ENCODE assay signal across 8 cellular contexts in the genomic region with DNA sequence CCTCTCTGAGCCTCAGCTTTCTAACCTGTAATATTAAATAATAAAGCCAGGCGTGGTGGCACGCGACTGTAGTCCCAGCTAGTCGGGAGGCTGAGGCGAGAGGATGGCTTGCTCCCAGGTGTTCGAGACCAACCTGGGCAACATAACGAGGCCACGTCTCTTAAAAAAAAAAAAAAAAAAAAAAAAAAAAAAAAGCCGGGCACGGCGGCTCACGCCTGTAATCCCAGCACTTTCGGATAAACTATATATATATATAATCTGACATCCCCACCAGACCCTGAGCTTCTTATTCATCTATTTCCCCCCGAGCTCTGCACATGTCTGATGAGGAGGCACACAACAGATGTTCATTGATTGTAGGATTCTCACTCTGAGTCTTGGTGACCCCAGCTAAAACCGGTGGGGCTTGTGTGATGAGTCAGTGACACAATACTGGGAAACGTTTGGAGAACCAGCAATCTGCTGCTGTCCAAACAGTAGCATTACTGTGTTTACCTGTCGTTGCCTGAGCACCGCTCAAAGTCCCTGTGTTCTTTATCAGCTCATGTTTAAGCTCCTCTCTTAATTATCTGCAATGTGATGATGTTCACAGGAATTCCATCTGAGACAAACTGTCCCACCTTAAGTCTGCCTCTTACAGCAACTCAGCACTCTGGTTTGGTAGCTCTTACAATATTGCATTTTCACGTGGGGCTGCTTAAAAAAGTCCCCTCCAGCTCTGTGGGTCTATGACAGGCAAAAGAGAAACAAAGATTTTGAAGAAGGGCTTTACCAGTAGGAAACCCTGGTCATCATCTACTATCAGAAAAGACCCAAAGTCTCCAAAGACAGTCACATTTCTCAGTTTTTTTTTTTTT. TPM values are rescaled to one million over a fixed set of nuclear protein-coding genes. Genes with fewer than 3 reads are reported as not detected.
A peak's percentile ranks its signal among the peaks of the same experiment; 100 is the strongest.
DNase-seq lines count a peak whose midpoint lies in the region; ATAC-seq and TF ChIP-seq lines count a peak whose summit lies in the region.

No MANE protein-coding gene starts in this region.

- H3K4me1 ChIP-seq in Loucy (ENCODE audit: insufficient read depth, low read length, poor library complexity, severe bottlenecking) (peaks cover 30% of the 10 kb centered on the region), right cardiac atrium (ENCODE audit: control insufficient read depth, insufficient read depth, low read length) (peaks cover 13% of the 10 kb centered on the region), gastrocnemius medialis (peaks cover 32 to 37% of the 10 kb centered on the region in 2 donors)

- H3K27me3 ChIP-seq in Loucy (ENCODE audit: insufficient read depth, low read length, poor library complexity, severe bottlenecking) (no peaks in the 10 kb centered on the region), right cardiac atrium (ENCODE audit: control insufficient read depth, insufficient read depth) (no peaks in the 10 kb centered on the region), gastrocnemius medialis (no peaks in the 10 kb centered on the region)

- H3K27me3 Mint-ChIP-seq in activated T-helper 1 cell treated with anti-CD3 and anti-CD28 coated beads, Interleukin-12 subunit alpha, Interleukin-12 subunit beta, Interleukin-2, Interleukin-4 antibody, amounts not matched to agents 30 ng/mL and 10 ng/mL and 1 ng/mL, durations not matched to agents 14 hours and 24 hours and 36 hours (ENCODE audit: insufficient read depth) = peaks cover 2% of the 10 kb centered on the region

- H3K4me3 Mint-ChIP-seq in activated T-helper 1 cell treated with anti-CD3 and anti-CD28 coated beads, Interleukin-12 subunit alpha, Interleukin-12 subunit beta, Interleukin-2, Interleukin-4 antibody, amounts not matched to agents 30 ng/mL and 10 ng/mL and 1 ng/mL, durations not matched to agents 14 hours and 24 hours and 36 hours = peak overlapping the region; percentile 95

- in situ Hi-C loops in gastrocnemius medialis (cut with MboI; ENCODE audit: low sequenced_read_pairs in 4 of 4) = no loop called here

- 37% methylated on average over 19 of the region's 19 CpGs for WGBS in right cardiac atrium

- H3K9me3 Mint-ChIP-seq in activated T-helper 1 cell treated with anti-CD3 and anti-CD28 coated beads, Interleukin-12 subunit alpha, Interleukin-12 subunit beta, Interleukin-2, Interleukin-4 antibody, amounts not matched to agents 30 ng/mL and 10 ng/mL and 1 ng/mL, durations not matched to agents 14 hours and 24 hours and 36 hours = no peaks in the 10 kb centered on the region

- peak overlapping the region; percentile 92 for H3K27ac ChIP-seq in right cardiac atrium (ENCODE audit: low read length)
- peak overlapping the region; percentile 94 to 100 (median 96) for H3K27ac ChIP-seq in gastrocnemius medialis

- peak overlapping the region; percentile 100 for H3K4me2 ChIP-seq in Loucy (ENCODE audit: low read depth, low read length, poor library complexity, severe bottlenecking)

- H3K36me3 ChIP-seq in Loucy (ENCODE audit: insufficient read depth, low read length) = no peaks in the 10 kb centered on the region
- no peaks in the 10 kb centered on the region for H3K36me3 ChIP-seq in gastrocnemius medialis

- no peaks in the 10 kb centered on the region for H3K9me3 ChIP-seq in Loucy (ENCODE audit: insufficient read depth, low read depth, low read length)
- no peaks in the 10 kb centered on the region for H3K9me3 ChIP-seq in right cardiac atrium (ENCODE audit: control insufficient read depth, low read length)
- H3K9me3 ChIP-seq in gastrocnemius medialis = no peaks in the 10 kb centered on the region

- peak overlapping the region; percentile 80 for H3K4me3 ChIP-seq in Loucy (ENCODE audit: low read length, poor library complexity, severe bottlenecking)
- H3K4me3 ChIP-seq in right cardiac atrium (ENCODE audit: low read length) = peak overlapping the region; percentile 93
- peak overlapping the region; percentile 84 to 99 (median 92) for H3K4me3 ChIP-seq in gastrocnemius medialis

- no peak for TF ChIP-seq POLR2A in gastrocnemius medialis (IDR thresholded peaks at IDR 0.05)

- H2AFZ ChIP-seq in Loucy (ENCODE audit: low read length) = peak overlapping the region; percentile 93

- peaks cover 3% of the 10 kb centered on the region for H3K36me3 Mint-ChIP-seq in activated T-helper 1 cell treated with anti-CD3 and anti-CD28 coated beads, Interleukin-12 subunit alpha, Interleukin-12 subunit beta, Interleukin-2, Interleukin-4 antibody, amounts not matched to agents 30 ng/mL and 10 ng/mL and 1 ng/mL, durations not matched to agents 14 hours and 24 hours and 36 hours (ENCODE audit: low read depth)

- peaks cover 24% of the 10 kb centered on the region for H4K20me1 ChIP-seq in Loucy (ENCODE audit: insufficient read depth, low read length, poor library complexity, severe bottlenecking)

- DNase-seq in EH (ENCODE audit: low read depth) (peak; percentile 47), right cardiac atrium (no peak), gastrocnemius medialis (no peak)
- no peak for DNase-seq in activated T-helper 1 cell treated with anti-CD3 and anti-CD28 coated beads, Interleukin-12 subunit alpha, Interleukin-12 subunit beta, Interleukin-2, Interleukin-4 antibody, amounts not matched to agents 30 ng/mL and 10 ng/mL and 1 ng/mL, durations not matched to agents 14 hours and 24 hours and 36 hours (ENCODE audit: low spot score)
- no peak for DNase-seq in stimulated activated CD4-positive, alpha-beta T cell treated with anti-CD3 and anti-CD28 coated beads, Interleukin-4, amount 100 ng/mL, for 1 hour

- ATAC-seq in right cardiac atrium (peak; percentile 3 to 12), gastrocnemius medialis (peak in 1 of 2 donors; percentile 8), HG03439 (IDR thresholded peaks at IDR 0.05; ENCODE audit: unreplicated experiment) (no peak), GM21381 (IDR thresholded peaks at IDR 0.05; ENCODE audit: unreplicated experiment) (no peak)

- peak overlapping the region; percentile 74 for H3K9ac ChIP-seq in Loucy (ENCODE audit: low read depth, low read length, poor library complexity, severe bottlenecking)

- TF ChIP-seq CTCF in Loucy (conservative IDR thresholded peaks at IDR 0.05; ENCODE audit: low read length) (no peak), gastrocnemius medialis (IDR thresholded peaks at IDR 0.05 in 4 of 5, conservative IDR thresholded peaks at IDR 0.05 in 1 of 5) (no peak)

- peaks cover 27% of the 10 kb centered on the region for H3K4me1 Mint-ChIP-seq in activated T-helper 1 cell treated with anti-CD3 and anti-CD28 coated beads, Interleukin-12 subunit alpha, Interleukin-12 subunit beta, Interleukin-2, Interleukin-4 antibody, amounts not matched to agents 30 ng/mL and 10 ng/mL and 1 ng/mL, durations not matched to agents 14 hours and 24 hours and 36 hours (ENCODE audit: low read depth)

- no peaks in the 10 kb centered on the region for H3K9me2 ChIP-seq in Loucy (replicated peaks; ENCODE audit: low read depth, low read length)

- H3K79me2 ChIP-seq in Loucy (ENCODE audit: insufficient read depth, low read length) = peaks cover 35% of the 10 kb centered on the region

- H3K27ac Mint-ChIP-seq in activated T-helper 1 cell treated with anti-CD3 and anti-CD28 coated beads, Interleukin-12 subunit alpha, Interleukin-12 subunit beta, Interleukin-2, Interleukin-4 antibody, amounts not matched to agents 30 ng/mL and 10 ng/mL and 1 ng/mL, durations not matched to agents 14 hours and 24 hours and 36 hours = peak overlapping the region; percentile 99

- intact Hi-C loops in activated T-helper 1 cell treated with anti-CD3 and anti-CD28 coated beads, Interleukin-12 subunit alpha, Interleukin-12 subunit beta, Interleukin-2, Interleukin-4 antibody, amounts not matched to agents 30 ng/mL and 10 ng/mL and 1 ng/mL, durations not matched to agents 14 hours and 24 hours and 36 hours (cut with micrococcal nuclease) = no loop called here
- intact Hi-C loops in right cardiac atrium (cut with DNase I) (no loop called here), gastrocnemius medialis (cut with DNase I; ENCODE audit: low total_unique reads) (loop anchor here (10.0 kb wide), 1 partner anchor 202 kb away; the partner anchor contains the start of gene B4GALT5)

- no peaks in the 10 kb centered on the region for H3F3A ChIP-seq in Loucy (ENCODE audit: low read depth)

RNA-seq across cellular contexts. Expression of gene SPATA2, which starts 1.0 kb away (rescaled TPM):
- 9.7 and 10.4 TPM in 2 replicates for total RNA-seq in activated T-helper 1 cell treated with anti-CD3 and anti-CD28 coated beads, Interleukin-12 subunit alpha, Interleukin-12 subunit beta, Interleukin-2, Interleukin-4 antibody, amounts not matched to agents 30 ng/mL and 10 ng/mL and 1 ng/mL, durations not matched to agents 14 hours and 24 hours and 36 hours
- total RNA-seq in right cardiac atrium (1 to 10 TPM; 6.4 to 8.2 (median 7.1) TPM), gastrocnemius medialis (10 to 100 TPM in 2 of 4 donors, 1 to 10 TPM in 2; 7.7 to 10.7 (median 9.7) TPM)
- 5.5 TPM for polyA plus RNA-seq in right cardiac atrium

RNA-seq across cellular contexts. Expression of gene RNF114, which starts 19.8 kb away (rescaled TPM):
- total RNA-seq in activated T-helper 1 cell treated with anti-CD3 and anti-CD28 coated beads, Interleukin-12 subunit alpha, Interleukin-12 subunit beta, Interleukin-2, Interleukin-4 antibody, amounts not matched to agents 30 ng/mL and 10 ng/mL and 1 ng/mL, durations not matched to agents 14 hours and 24 hours and 36 hours = 58.7 and 60.3 TPM in 2 replicates
- 10 to 100 TPM; 44.0 to 50.0 (median 47.1) TPM for total RNA-seq in right cardiac atrium
- 42.8 TPM for polyA plus RNA-seq in right cardiac atrium
- total RNA-seq in gastrocnemius medialis = 100 to 1,000 TPM; 133 to 216 (median 172) TPM

Comparison
In these comparisons a context has a peak if more than half of its experiments do, and no peak if none do; other contexts are left out.
1. ATAC-seq: peak in right cardiac atrium (2 of 2); none in HG03439 (single experiment) and GM21381 (single experiment).
2. Peak in every context shown above with its lines, with median percentiles within 50 percentile points of each other: H3K4me3 ChIP-seq.